Comparison of ENCODE assay signal across 1 cellular context in genomic region chr12:26513357-26514043, GRCh38.
TF ChIP-seq lines count a peak whose summit lies in the region.

No MANE protein-coding gene starts in this region.

TF ChIP-seq in HepG2, 621 proteins besides CTCF, POLR2A, EP300 and RAD21 (continued from another document):
- TF ChIP-seq ZSCAN5A (CRISPR knock-in tag; IDR thresholded peaks at IDR 0.05; ENCODE audit: borderline replicate concordance) (no peak), CBX5 (CRISPR knock-in tag; IDR thresholded peaks at IDR 0.05; ENCODE audit: borderline replicate concordance) (no peak), CEBPZ (IDR thresholded peaks at IDR 0.05; ENCODE audit: low read length) (no peak), TAF1 (CRISPR knock-in tag; IDR thresholded peaks at IDR 0.05) (no peak)
